Comparison of ENCODE assay signal across 8 cellular contexts in the genomic region with DNA sequence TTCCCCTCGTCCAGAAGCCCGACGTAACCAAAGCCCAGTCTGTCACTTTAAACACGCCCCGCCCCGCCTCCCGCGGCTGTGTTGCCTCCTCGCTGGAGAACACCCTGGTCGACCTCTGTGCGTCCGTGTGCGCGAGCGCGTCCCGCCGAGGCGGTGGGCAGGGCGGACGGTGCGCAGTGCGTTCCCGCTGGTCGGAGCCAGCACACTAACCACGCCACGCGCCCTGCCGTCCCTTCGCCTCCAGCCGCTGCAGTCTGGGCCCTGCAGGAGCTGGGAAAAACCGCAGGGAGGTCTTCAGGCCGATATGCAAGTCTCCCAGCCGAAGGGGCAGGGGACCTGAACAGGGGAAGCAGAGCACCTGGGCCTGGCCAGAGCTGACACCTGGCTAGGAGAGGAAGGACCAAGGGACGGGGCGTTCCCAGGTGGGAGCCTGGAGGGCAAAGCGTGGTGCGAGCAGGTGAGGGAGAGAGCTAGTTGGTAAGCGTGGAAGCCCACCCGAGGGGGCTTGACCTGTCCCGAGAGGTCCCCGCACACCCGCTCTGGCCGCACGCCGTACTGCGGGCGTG. TPM values are rescaled to one million over a fixed set of nuclear protein-coding genes. Genes with fewer than 3 reads are reported as not detected.
DNase-seq lines count a peak whose midpoint lies in the region; ATAC-seq and TF ChIP-seq lines count a peak whose summit lies in the region.

No MANE protein-coding gene starts in this region.

- peak in 1 of 2 donors; percentile 37 for TF ChIP-seq POLR2A in uterus (IDR thresholded peaks at IDR 0.05)

- peaks cover 5 to 43% of the 10 kb centered on the region in 2 donors for H3K4me1 ChIP-seq in uterus

- ATAC-seq in Right ventricle myocardium inferior = peak; percentile 60
- ATAC-seq in GM18861 (IDR thresholded peaks at IDR 0.05; ENCODE audit: unreplicated experiment) = no peak

- peak overlapping the region; percentile 54 to 85 for H3K4me3 ChIP-seq in uterus

- H3K9me3 ChIP-seq in uterus = no peaks in the 10 kb centered on the region

- H3K36me3 ChIP-seq in uterus = no peaks in the 10 kb centered on the region

- intact Hi-C loops in Right ventricle myocardium inferior (cut with DNase I) = loop anchor here (2.0 to 5.0 kb wide), 2 partner anchors 54 to 57 kb away; partner anchors contain the start of gene TMEM141
- intact Hi-C loops in uterus (cut with DNase I; ENCODE audit: low total_unique reads) = no loop called here

- H3K27ac ChIP-seq in uterus = no peak overlapping the region

- TF ChIP-seq CTCF in uterus (IDR thresholded peaks at IDR 0.05) = no peak

- peaks cover 12 to 39% of the 10 kb centered on the region in 2 donors for H3K27me3 ChIP-seq in uterus

- DNase-seq in GDM1 (lab: John Stamatoyannopoulos, UW) = peak; percentile 70
- DNase-seq in Kasumi-1 (lab: John Stamatoyannopoulos, UW) = peak; percentile 77 to 83
- DNase-seq in SK-N-DZ (ENCODE audit: low spot score) = peak; percentile 85
- DNase-seq in activated naive CD4-positive, alpha-beta T cell treated with anti-CD3 and anti-CD28 coated beads, Interleukin-2, amount 50 U/mL, for 16 hours = peak; percentile 79
- peak; percentile 96 for DNase-seq in Right ventricle myocardium inferior (ENCODE audit: missing footprints)
- DNase-seq in pulmonary artery endothelial cell (ENCODE audit: low read depth, low spot score) = peak; percentile 29
- peak; percentile 63 to 64 for DNase-seq in uterus

RNA-seq across cellular contexts. Expression of gene PHPT1, which starts 1.3 kb away (rescaled TPM):
- 83.9 and 129 TPM in 2 replicates for polyA plus RNA-seq in SK-N-DZ (2014; cell fraction: cytosol; rRNA removed)
- polyA plus RNA-seq in SK-N-DZ (2014; cell fraction: nucleus; rRNA removed) = 114 and 184 TPM in 2 replicates
- 358 TPM for total RNA-seq in Right ventricle myocardium inferior
- 150 and 171 TPM in 2 replicates for total RNA-seq in pulmonary artery endothelial cell
- 10 to 100 TPM; 12.4 to 55.5 (median 31.4) TPM for total RNA-seq in uterus

RNA-seq across cellular contexts. Expression of gene MAMDC4, which starts 4.2 kb away (rescaled TPM):
- 3.3 and 5.7 TPM in 2 replicates for polyA plus RNA-seq in SK-N-DZ (2014; cell fraction: cytosol; rRNA removed)
- polyA plus RNA-seq in SK-N-DZ (2014; cell fraction: nucleus; rRNA removed) = 151 and 179 TPM in 2 replicates
- total RNA-seq in Right ventricle myocardium inferior (12.8 TPM), pulmonary artery endothelial cell (0.86 and 2.1 TPM in 2 replicates), uterus (1 to 10 TPM in 2 of 4 donors, under 1 TPM in 1, not detected in 1; 0.26 to 4.3 (median 4.2) TPM)

RNA-seq across cellular contexts. Expression of gene AJM1, which starts 5.6 kb away (rescaled TPM):
- 0.28 and 1.1 TPM in 2 replicates for polyA plus RNA-seq in SK-N-DZ (2014; cell fraction: cytosol; rRNA removed)
- 9.8 and 12.7 TPM in 2 replicates for polyA plus RNA-seq in SK-N-DZ (2014; cell fraction: nucleus; rRNA removed)
- 8.6 TPM for total RNA-seq in Right ventricle myocardium inferior
- total RNA-seq in pulmonary artery endothelial cell = 0.66 and 0.78 TPM in 2 replicates
- total RNA-seq in uterus = 1 to 10 TPM in 3 of 4 donors, not detected in 1; 1.3 to 3.6 (median 3.6) TPM

RNA-seq across cellular contexts. Expression of gene EDF1, which starts 18.2 kb away (rescaled TPM):
- 448 and 474 TPM in 2 replicates for polyA plus RNA-seq in SK-N-DZ (2014; cell fraction: cytosol; rRNA removed)
- 397 and 472 TPM in 2 replicates for polyA plus RNA-seq in SK-N-DZ (2014; cell fraction: nucleus; rRNA removed)
- total RNA-seq in Right ventricle myocardium inferior = 358 TPM
- 279 and 309 TPM in 2 replicates for total RNA-seq in pulmonary artery endothelial cell
- 100 to 1,000 TPM in 3 of 4 donors, 10 to 100 TPM in 1; 75.6 to 244 (median 144) TPM for total RNA-seq in uterus

RNA-seq across cellular contexts. Expression of gene TRAF2, which starts 38.4 kb away (rescaled TPM):
- polyA plus RNA-seq in SK-N-DZ (2014; cell fraction: cytosol; rRNA removed) = 37.1 and 39.3 TPM in 2 replicates
- 55.2 and 61.2 TPM in 2 replicates for polyA plus RNA-seq in SK-N-DZ (2014; cell fraction: nucleus; rRNA removed)
- 12.6 TPM for total RNA-seq in Right ventricle myocardium inferior
- 12.7 and 23.9 TPM in 2 replicates for total RNA-seq in pulmonary artery endothelial cell
- 10 to 100 TPM in 3 of 4 donors, under 1 TPM in 1; 0.88 to 22.1 (median 11.9) TPM for total RNA-seq in uterus

Comparison
In these comparisons a context has a peak if more than half of its experiments do, and no peak if none do; other contexts are left out.
1. DNase-seq: peak in every context shown above with its lines; median percentile 96 in Right ventricle myocardium inferior; 85 in SK-N-DZ; 80 in Kasumi-1; 79 in activated naive CD4-positive, alpha-beta T cell treated with anti-CD3 and anti-CD28 coated beads, Interleukin-2, amount 50 U/mL, for 16 hours; 70 in GDM1; 64 in uterus; 29 in pulmonary artery endothelial cell.